In genomic region chr1:197197430-197197997, GRCh38 we compare ENCODE assay signal across 10 cellular contexts. TPM values are rescaled to one million over a fixed set of nuclear protein-coding genes. Genes with fewer than 3 reads are reported as not detected.
DNase-seq lines count a peak whose midpoint lies in the region; ATAC-seq and TF ChIP-seq lines count a peak whose summit lies in the region.
"Had no signal": no experiment of that assay in that cellular context is flagged by ENCODE, and none has a peak within 500 bp of the region (broad histone marks: within the 10 kb centered on the region; RNA-seq: fewer than 3 reads in every experiment).

No MANE protein-coding gene starts in this region.

- no peak overlapping the region for H3K9ac ChIP-seq in PC-3 (ENCODE audit: low read length)

- TF ChIP-seq POLR2A in esophagus muscularis mucosa (IDR thresholded peaks at IDR 0.05; ENCODE audit: low read depth): no peak
- TF ChIP-seq POLR2A in gastrocnemius medialis (IDR thresholded peaks at IDR 0.05): no peak

- H3K9me3 ChIP-seq in PC-3 (ENCODE audit: low read length) (no peaks in the 10 kb centered on the region), esophagus muscularis mucosa (no peaks in the 10 kb centered on the region), gastrocnemius medialis (no peaks in the 10 kb centered on the region)

- TF ChIP-seq CTCF in PC-3 (conservative IDR thresholded peaks at IDR 0.05; ENCODE audit: low read depth, low read length): no peak
- no peak for TF ChIP-seq CTCF in esophagus muscularis mucosa (IDR thresholded peaks at IDR 0.05)
- no peak for TF ChIP-seq CTCF in gastrocnemius medialis (IDR thresholded peaks at IDR 0.05 in 4 of 5, conservative IDR thresholded peaks at IDR 0.05 in 1 of 5)

- CTCF ChIA-PET in PC-3 (lab: Charles Lee): no interaction called here

- DNase-seq in T-helper 1 cell (no peak), PC-3 (no peak), esophagus muscularis mucosa (ENCODE audit: extremely low spot score) (no peak), gastrocnemius medialis (no peak), NCI-H1930 (lab: John Stamatoyannopoulos, UW) (no peak), SHP77 (lab: John Stamatoyannopoulos, UW) (no peak), retina (no peak)
- DNase-seq: activated gamma-delta T cell treated with Interleukin-2 at 50 U/mL for 16 hours, SIG-M5 had no signal

- H4K20me1 ChIP-seq in PC-3 (ENCODE audit: low read length): no peaks in the 10 kb centered on the region

- in situ Hi-C loops in gastrocnemius medialis (cut with MboI; ENCODE audit: low sequenced_read_pairs in 4 of 4): loop anchor here in 1 of 4 donors (25.0 kb wide), 2 partner anchors 165 to 715 kb away; partner anchors contain the start of genes C1orf53 and LHX9

- no peaks in the 10 kb centered on the region for H3K27me3 ChIP-seq in PC-3 (ENCODE audit: low read length)
- no peaks in the 10 kb centered on the region for H3K27me3 ChIP-seq in esophagus muscularis mucosa
- no peaks in the 10 kb centered on the region for H3K27me3 ChIP-seq in gastrocnemius medialis

- intact Hi-C loops in PC-3 (cut with micrococcal nuclease) (no loop called here), esophagus muscularis mucosa (cut with DNase I) (loop anchor here (5.0 kb wide), 1 partner anchor 960 kb away; the partner anchor contains the start of gene NEK7), gastrocnemius medialis (cut with DNase I; ENCODE audit: low total_unique reads) (loop anchor here (5.0 kb wide), 1 partner anchor 50 kb away; the partner anchor contains the start of gene ASPM)

- H3K27me3 Mint-ChIP-seq in T-helper 1 cell treated with Interleukin-12 subunit alpha and Interleukin-12 subunit beta and Interleukin-4 antibody, amounts not matched to agents 30 μg/mL and 1 μg/mL, for 36 hours (ENCODE audit: low read depth): no peaks in the 10 kb centered on the region

- TF ChIP-seq EP300 in esophagus muscularis mucosa (IDR thresholded peaks at IDR 0.05): no peak

- 79% methylated on average over 4 of the region's 5 CpGs for WGBS in esophagus muscularis mucosa

- H2AFZ ChIP-seq in PC-3 (ENCODE audit: low read length): no peak overlapping the region

- BruUV-seq in PC-3 (replicated peaks; lab: Mats Ljungman, UMichigan): no TSS peak

- peak overlapping the region; percentile 88 for H3K4me2 ChIP-seq in PC-3 (ENCODE audit: low read length)

- H3F3A ChIP-seq in PC-3 (ENCODE audit: low read length, unreplicated experiment): no peaks in the 10 kb centered on the region

- peak overlapping the region; percentile 79 for H3K4me3 ChIP-seq in PC-3 (ENCODE audit: low read length)
- H3K4me3 ChIP-seq in esophagus muscularis mucosa: peak overlapping the region; percentile 18 to 76 (median 30)
- peak overlapping the region; percentile 11 to 82 (median 28) for H3K4me3 ChIP-seq in gastrocnemius medialis

- H3K4me1 ChIP-seq in PC-3 (ENCODE audit: insufficient read depth, low read length): peaks cover 28% of the 10 kb centered on the region
- peaks cover 25 to 61% (median 58%) of the 10 kb centered on the region in 4 donors for H3K4me1 ChIP-seq in esophagus muscularis mucosa
- peaks cover 51 to 55% of the 10 kb centered on the region in 2 donors for H3K4me1 ChIP-seq in gastrocnemius medialis

- peaks cover 57% of the 10 kb centered on the region for H3K4me1 Mint-ChIP-seq in T-helper 1 cell treated with Interleukin-12 subunit alpha and Interleukin-12 subunit beta and Interleukin-4 antibody, amounts not matched to agents 30 μg/mL and 1 μg/mL, for 36 hours (ENCODE audit: low read depth)

- peaks cover 62% of the 10 kb centered on the region for H3K79me2 ChIP-seq in PC-3 (ENCODE audit: low read length)

- H3K27ac ChIP-seq in PC-3 (ENCODE audit: low read length): no peak overlapping the region
- no peak overlapping the region for H3K27ac ChIP-seq in esophagus muscularis mucosa (replicated peaks in 1 of 4)
- H3K27ac ChIP-seq in gastrocnemius medialis: no peak overlapping the region

- H3K27ac Mint-ChIP-seq in T-helper 1 cell treated with Interleukin-12 subunit alpha and Interleukin-12 subunit beta and Interleukin-4 antibody, amounts not matched to agents 30 μg/mL and 1 μg/mL, for 36 hours: no peak overlapping the region

- H3K9me3 Mint-ChIP-seq in T-helper 1 cell treated with Interleukin-12 subunit alpha and Interleukin-12 subunit beta and Interleukin-4 antibody, amounts not matched to agents 30 μg/mL and 1 μg/mL, for 36 hours: no peaks in the 10 kb centered on the region

- H3K36me3 Mint-ChIP-seq in T-helper 1 cell treated with Interleukin-12 subunit alpha and Interleukin-12 subunit beta and Interleukin-4 antibody, amounts not matched to agents 30 μg/mL and 1 μg/mL, for 36 hours (ENCODE audit: low read depth): peaks cover 12% of the 10 kb centered on the region

- no peaks in the 10 kb centered on the region for H3K36me3 ChIP-seq in PC-3 (ENCODE audit: low read depth, low read length)
- no peaks in the 10 kb centered on the region for H3K36me3 ChIP-seq in esophagus muscularis mucosa
- H3K36me3 ChIP-seq in gastrocnemius medialis: no peaks in the 10 kb centered on the region

- ATAC-seq in PC-3 (no peak), gastrocnemius medialis (no peak)

- POLR2A ChIA-PET in PC-3 (lab: Charles Lee; ENCODE audit: unreplicated experiment): no interaction called here

- H3K9me2 ChIP-seq in PC-3 (replicated peaks; ENCODE audit: low read length): no peaks in the 10 kb centered on the region

- peak overlapping the region; percentile 51 for H3K4me3 Mint-ChIP-seq in T-helper 1 cell treated with Interleukin-12 subunit alpha and Interleukin-12 subunit beta and Interleukin-4 antibody, amounts not matched to agents 30 μg/mL and 1 μg/mL, for 36 hours

RNA-seq across cellular contexts. Expression of gene ZBTB41, which starts 3.6 kb away (rescaled TPM):
- 4.3 and 5.3 TPM in 2 replicates for total RNA-seq in PC-3 (2014; rRNA removed)
- 10 to 100 TPM in 3 of 4 donors, 1 to 10 TPM in 1; 9.8 to 12.5 (median 10.4) TPM for total RNA-seq in esophagus muscularis mucosa
- total RNA-seq in gastrocnemius medialis: 10 to 100 TPM in 2 of 4 donors, 1 to 10 TPM in 2; 6.9 to 14.2 (median 10.9) TPM

RNA-seq across cellular contexts. Expression of gene ASPM, which starts 51.0 kb away (rescaled TPM):
- total RNA-seq in PC-3 (2014; rRNA removed) (28.6 and 35.0 TPM in 2 replicates), esophagus muscularis mucosa (under 1 TPM in 3 of 4 donors, not detected in 1; 0.13 to 0.75 (median 0.17) TPM), gastrocnemius medialis (under 1 TPM; 0.05 to 0.52 (median 0.26) TPM)

Comparison
In these comparisons a context has a peak if more than half of its experiments do, and no peak if none do; other contexts are left out.
1. H3K4me3 ChIP-seq: peak in every context shown above with its lines; median percentile 79 in PC-3; 30 in esophagus muscularis mucosa; 28 in gastrocnemius medialis.
2. RNA of gene ASPM, which starts 51.0 kb away (total RNA-seq): 28.6 to 35.0 TPM in PC-3; 0.05 to 0.52 TPM in gastrocnemius medialis and 0.13 to 0.75 TPM in esophagus muscularis mucosa; every median in the first group is over 10 times any median in the second.